ENCODE assay signal across 1 cellular context in genomic region chr2:174763793-174764179, GRCh38.
TF ChIP-seq lines count a peak whose summit lies in the region.

No MANE protein-coding gene starts in this region.

TF ChIP-seq in IMR-90, 13 proteins besides CTCF, POLR2A, EP300 and RAD21:
- TF ChIP-seq RCOR1 (IDR thresholded peaks at IDR 0.05; ENCODE audit: insufficient replicate concordance, low read length) (no peak), NFE2L2 (IDR thresholded peaks at IDR 0.05; ENCODE audit: low read depth, low read length) (no peak), FOS (IDR thresholded peaks at IDR 0.05; ENCODE audit: low read depth, low read length) (no peak), RFX5 (IDR thresholded peaks at IDR 0.05; ENCODE audit: low read depth, low read length) (no peak), ELK1 (IDR thresholded peaks at IDR 0.05; ENCODE audit: borderline replicate concordance, low read depth, low read length) (no peak), CEBPB (IDR thresholded peaks at IDR 0.05; ENCODE audit: low read depth, low read length) (no peak), BHLHE40 (IDR thresholded peaks at IDR 0.05; ENCODE audit: low read depth, low read length) (no peak), USF2 (IDR thresholded peaks at IDR 0.05; ENCODE audit: low read depth, low read length) (no peak), CHD1 (IDR thresholded peaks at IDR 0.05; ENCODE audit: low read depth, low read length) (no peak), SMC3 (IDR thresholded peaks at IDR 0.05; ENCODE audit: low read depth, low read length) (no peak), MAZ (IDR thresholded peaks at IDR 0.05; ENCODE audit: borderline replicate concordance, low read depth, low read length) (no peak), MXI1 (IDR thresholded peaks at IDR 0.05; ENCODE audit: borderline replicate concordance, low read depth, low read length) (no peak), MAFK (IDR thresholded peaks at IDR 0.05; ENCODE audit: low read depth, low read length) (no peak)
